In the genomic region with DNA sequence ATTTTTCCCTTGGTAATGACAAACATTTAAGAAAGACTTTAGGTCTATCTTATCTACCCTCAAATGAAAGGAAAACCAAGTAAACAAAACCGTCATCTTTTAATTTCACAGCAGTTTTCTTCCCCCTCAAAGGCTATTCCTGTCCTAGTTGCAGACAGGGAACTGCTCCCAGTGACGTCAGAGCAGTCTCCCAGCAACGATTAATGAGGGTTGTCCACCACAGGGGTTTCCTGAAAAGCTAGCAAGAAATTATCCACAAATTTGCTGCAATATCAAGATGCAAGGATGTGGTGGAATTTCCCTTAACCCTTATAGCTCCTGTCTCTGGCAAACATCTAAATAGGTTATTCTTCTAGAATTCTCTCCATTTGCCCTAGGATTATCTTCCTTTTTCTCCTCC, we compare ENCODE assay signal across 9 cellular contexts.
DNase-seq lines count a peak whose midpoint lies in the region; ATAC-seq, FAIRE-seq and TF ChIP-seq lines count a peak whose summit lies in the region.
"Had no signal": no experiment of that assay in that cellular context is flagged by ENCODE, and none has a peak within 500 bp of the region (broad histone marks: within the 10 kb centered on the region; RNA-seq: fewer than 3 reads in every experiment).

No MANE protein-coding gene starts in this region.

- CTCF ChIA-PET in activated CD4-positive, alpha-beta T cell treated with anti-CD3 and anti-CD28 coated beads, Interleukin-2, amount 10 ng/mL, durations not matched to agents 7 days and 5 days (lab: Charles Lee), result interaction anchor here (0.6 kb wide), 1 partner anchor 17 kb away, joined by 5 read pairs; no protein-coding TSS in a partner anchor

- H3K9ac ChIP-seq in colonic mucosa (ENCODE audit: low read depth in 2 of 2, low read length in 2 of 2), result no peak overlapping the region

- H3K27me3 Mint-ChIP-seq in activated CD4-positive, alpha-beta T cell treated with anti-CD3 and anti-CD28 coated beads, Interleukin-2, amount 10 ng/mL, durations not matched to agents 7 days and 5 days, result no peaks in the 10 kb centered on the region

- intact Hi-C loops in colonic mucosa (cut with DNase I), result no loop called here
- intact Hi-C loops in uterus (cut with DNase I; ENCODE audit: low total_unique reads), result no loop called here

- H3K9me3 ChIP-seq in colonic mucosa (no peaks in the 10 kb centered on the region), uterus (no peaks in the 10 kb centered on the region)

- peak overlapping the region; percentile 46 for H3K27ac Mint-ChIP-seq in activated CD4-positive, alpha-beta T cell treated with anti-CD3 and anti-CD28 coated beads, Interleukin-2, amount 10 ng/mL, durations not matched to agents 7 days and 5 days

- no peak overlapping the region for H3K4me3 Mint-ChIP-seq in activated CD4-positive, alpha-beta T cell treated with anti-CD3 and anti-CD28 coated beads, Interleukin-2, amount 10 ng/mL, durations not matched to agents 7 days and 5 days

- no peak for TF ChIP-seq CTCF in colonic mucosa (IDR thresholded peaks at IDR 0.05)
- no peak for TF ChIP-seq CTCF in uterus (IDR thresholded peaks at IDR 0.05)

- H3K9me3 Mint-ChIP-seq in activated CD4-positive, alpha-beta T cell treated with anti-CD3 and anti-CD28 coated beads, Interleukin-2, amount 10 ng/mL, durations not matched to agents 7 days and 5 days, result peaks cover 4% of the 10 kb centered on the region

- TF ChIP-seq POLR2A in uterus (IDR thresholded peaks at IDR 0.05), result no peak
- no peak for TF ChIP-seq POLR2A in GM12892 (IDR thresholded peaks at IDR 0.05; ENCODE audit: low read depth, low read length)

- POLR2A ChIA-PET in activated CD4-positive, alpha-beta T cell treated with anti-CD3 and anti-CD28 coated beads, Interleukin-2, amount 10 ng/mL, durations not matched to agents 7 days and 5 days (lab: Charles Lee), result no interaction called here

- H3K36me3 ChIP-seq in colonic mucosa (no peaks in the 10 kb centered on the region), uterus (no peaks in the 10 kb centered on the region)

- H3K27me3 ChIP-seq in colonic mucosa (no peaks in the 10 kb centered on the region), uterus (no peaks in the 10 kb centered on the region)

- H3K27ac ChIP-seq in colonic mucosa (no peak overlapping the region), uterus (peak overlapping the region; percentile 32 to 50)

- H3K36me3 Mint-ChIP-seq in activated CD4-positive, alpha-beta T cell treated with anti-CD3 and anti-CD28 coated beads, Interleukin-2, amount 10 ng/mL, durations not matched to agents 7 days and 5 days (ENCODE audit: low read depth), result peaks cover 33% of the 10 kb centered on the region

- ATAC-seq in GM18861 (IDR thresholded peaks at IDR 0.05; ENCODE audit: unreplicated experiment), result no peak

- H3K4me3 ChIP-seq in colonic mucosa (no peak overlapping the region), uterus (no peak overlapping the region)

- DNase-seq in activated CD4-positive, alpha-beta T cell treated with anti-CD3 and anti-CD28 coated beads, Interleukin-2, amount 10 ng/mL, durations not matched to agents 7 days and 5 days, result no peak
- no peak for DNase-seq in activated CD4-positive, alpha-beta T cell treated with anti-CD3 and anti-CD28 coated beads for 1 hour
- DNase-seq in colonic mucosa (peak; percentile 33), medulla oblongata (ENCODE audit: extremely low spot score) (peak; percentile 83), uterus (peak; percentile 62 to 72), germinal center (ENCODE audit: low spot score) (no peak), GM12892 (ENCODE audit: insufficient read length) (no peak)
- DNase-seq: Calu3 had no signal

- FAIRE-seq in GM12892 (lab: Jason Lieb, UNC), result no peak

- no peaks in the 10 kb centered on the region for H3K4me1 ChIP-seq in colonic mucosa
- no peaks in the 10 kb centered on the region for H3K4me1 ChIP-seq in uterus

- H3K4me1 Mint-ChIP-seq in activated CD4-positive, alpha-beta T cell treated with anti-CD3 and anti-CD28 coated beads, Interleukin-2, amount 10 ng/mL, durations not matched to agents 7 days and 5 days, result peaks cover 8% of the 10 kb centered on the region

Comparison
In these comparisons a context has a peak if more than half of its experiments do, and no peak if none do; other contexts are left out.
1. DNase-seq: peak in colonic mucosa (single experiment), medulla oblongata (single experiment) and uterus (2 of 2); none in activated CD4-positive, alpha-beta T cell treated with anti-CD3 and anti-CD28 coated beads, Interleukin-2, amount 10 ng/mL, durations not matched to agents 7 days and 5 days (single experiment), activated CD4-positive, alpha-beta T cell treated with anti-CD3 and anti-CD28 coated beads for 1 hour (single experiment), germinal center (single experiment) and GM12892 (single experiment).